17 cellular contexts compared by ENCODE assay signal in the genomic region with DNA sequence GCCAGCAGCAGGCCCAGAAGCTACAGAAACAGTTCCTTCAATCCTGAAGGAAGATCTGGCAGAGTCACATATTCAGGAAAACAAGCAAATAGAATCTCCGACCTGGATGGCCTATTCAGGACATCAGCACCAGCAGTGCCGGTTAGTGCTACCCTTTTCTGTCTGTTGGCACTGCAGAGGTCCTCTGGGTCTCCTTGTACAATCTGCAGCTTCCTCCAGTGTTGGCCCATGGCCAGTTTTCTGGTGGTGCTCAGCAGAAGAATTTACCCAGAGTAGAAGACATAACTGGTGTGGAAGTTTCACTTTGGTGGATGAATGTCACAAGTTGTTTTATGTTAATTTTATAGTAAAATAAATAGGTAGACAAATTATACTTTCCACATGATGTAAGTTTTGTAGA.
"Had no signal": no experiment of that assay in that cellular context is flagged by ENCODE, and none has a peak within 500 bp of the region (broad histone marks: within the 10 kb centered on the region; RNA-seq: fewer than 3 reads in every experiment).

No MANE protein-coding gene starts in this region.

- H3K4me1 Mint-ChIP-seq: immature natural killer cell had no signal

- H3K27ac ChIP-seq: brain microvascular endothelial cell, esophagus squamous epithelium, tibial nerve, vagina had no signal

- H3K9me3 Mint-ChIP-seq: activated T-cell treated with anti-CD3 and anti-CD28 coated beads, Interleukin-2, amount 50 U/mL, for 24 hours; immature natural killer cell; nephron progenitor cell had no signal

- H3K27ac Mint-ChIP-seq: activated naive CD4-positive, alpha-beta T cell treated with anti-CD3 and anti-CD28 coated beads, Interleukin-2, amount 50 U/mL, for 72 hours; activated T-cell treated with anti-CD3 and anti-CD28 coated beads, Interleukin-2, amount 50 U/mL, for 24 hours; immature natural killer cell; nephron progenitor cell; T-helper 1 cell treated with Interleukin-12 subunit alpha and Interleukin-12 subunit beta and Interleukin-4 antibody, amounts not matched to agents 30 μg/mL and 1 μg/mL, for 36 hours had no signal

- H3K27me3 ChIP-seq: brain microvascular endothelial cell, dorsolateral prefrontal cortex, esophagus squamous epithelium, tibial nerve, vagina had no signal

- H3K36me3 Mint-ChIP-seq: immature natural killer cell had no signal

- DNase-seq: activated CD4-positive, alpha-beta T cell treated with anti-CD3 and anti-CD28 coated beads, Interleukin-2, amount 50 U/mL, for 1 hour; activated effector memory CD4-positive, alpha-beta T cell treated with Interleukin-2 at 50 U/mL for 16 hours; activated T-cell treated with anti-CD3 and anti-CD28 coated beads, Interleukin-2, amount 50 U/mL, for 24 hours; brain microvascular endothelial cell; dorsolateral prefrontal cortex; esophagus squamous epithelium; foreskin fibroblast; glutamatergic neuron; immature natural killer cell; mammary epithelial cell; nephron progenitor cell; stimulated activated CD4-positive, alpha-beta T cell treated with anti-CD3 and anti-CD28 coated beads, Interleukin-15, amount 100 ng/mL, for 24 hours; stimulated activated CD4-positive, alpha-beta T cell treated with anti-CD3 and anti-CD28 coated beads, Interleukin-4, amount 100 ng/mL, for 4 hours had no signal

- H3K4me3 ChIP-seq: dorsolateral prefrontal cortex, esophagus squamous epithelium, tibial nerve, vagina had no signal

- H3K9me3 ChIP-seq: esophagus squamous epithelium, tibial nerve, vagina had no signal

- H3K27me3 Mint-ChIP-seq: activated T-cell treated with anti-CD3 and anti-CD28 coated beads, Interleukin-2, amount 50 U/mL, for 24 hours had no signal

- ATAC-seq: activated naive CD4-positive, alpha-beta T cell treated with anti-CD3 and anti-CD28 coated beads, Interleukin-2, amount 50 U/mL, for 72 hours had no signal

- H3K36me3 ChIP-seq: brain microvascular endothelial cell, esophagus squamous epithelium, tibial nerve, vagina had no signal

- H3K4me3 Mint-ChIP-seq: activated T-cell treated with anti-CD3 and anti-CD28 coated beads, Interleukin-2, amount 50 U/mL, for 24 hours; immature natural killer cell; nephron progenitor cell; T-helper 1 cell treated with Interleukin-12 subunit alpha and Interleukin-12 subunit beta and Interleukin-4 antibody, amounts not matched to agents 30 μg/mL and 1 μg/mL, for 36 hours had no signal
